Comparison of ENCODE assay signal across 8 cellular contexts in genomic region chr19:52601025-52601973, GRCh38. TPM values are rescaled to one million over a fixed set of nuclear protein-coding genes. Genes with fewer than 3 reads are reported as not detected.
DNase-seq lines count a peak whose midpoint lies in the region; ATAC-seq and TF ChIP-seq lines count a peak whose summit lies in the region.

No MANE protein-coding gene starts in this region.

- peaks cover 17% of the 10 kb centered on the region for H3K36me3 ChIP-seq in DND-41 (ENCODE audit: insufficient read depth, low read length)

- ATAC-seq in DND-41 (ENCODE audit: insufficient read depth, low read depth) (peak; percentile 93), GM21723 (IDR thresholded peaks at IDR 0.05; ENCODE audit: unreplicated experiment) (peak; percentile 96)

- peaks cover 32% of the 10 kb centered on the region for H3K4me1 ChIP-seq in DND-41 (ENCODE audit: insufficient read depth, low read length)

- no peaks in the 10 kb centered on the region for H3K27me3 Mint-ChIP-seq in neural crest cell (ENCODE audit: low read depth)
- H3K27me3 Mint-ChIP-seq in stimulated activated naive CD8-positive, alpha-beta T cell treated with anti-CD3 and anti-CD28 coated beads, Interleukin-15, Interleukin-2, amounts not matched to agents 100 ng/mL and 50 ng/mL, for 24 hours = no peaks in the 10 kb centered on the region

- peaks cover 7% of the 10 kb centered on the region for H3K9me3 Mint-ChIP-seq in neural crest cell
- H3K9me3 Mint-ChIP-seq in stimulated activated naive CD8-positive, alpha-beta T cell treated with anti-CD3 and anti-CD28 coated beads, Interleukin-15, Interleukin-2, amounts not matched to agents 100 ng/mL and 50 ng/mL, for 24 hours = peaks cover 30% of the 10 kb centered on the region

- DNase-seq in DND-41 (peak; percentile 95), KG1 (lab: John Stamatoyannopoulos, UW) (peak; percentile 86), RKO (ENCODE audit: low spot score) (peak; percentile 93), foreskin fibroblast (peak; percentile 90 to 97), neural crest cell (ENCODE audit: low read depth, low spot score) (peak; percentile 93)
- DNase-seq in activated effector memory CD4-positive, alpha-beta T cell treated with Interleukin-2 at 50 U/mL for 16 hours = peak; percentile 90

- H3K79me2 ChIP-seq in DND-41 (ENCODE audit: insufficient read depth, low read length) = peaks cover 29% of the 10 kb centered on the region

- peak overlapping the region; percentile 91 for H3K4me3 Mint-ChIP-seq in neural crest cell
- peak overlapping the region; percentile 85 for H3K4me3 Mint-ChIP-seq in stimulated activated naive CD8-positive, alpha-beta T cell treated with anti-CD3 and anti-CD28 coated beads, Interleukin-15, Interleukin-2, amounts not matched to agents 100 ng/mL and 50 ng/mL, for 24 hours

- H3K4me3 ChIP-seq in DND-41 (ENCODE audit: low read depth in 1 of 2, low read length in 2 of 2) (peak overlapping the region; percentile 25 to 59; a peak in 3 of 4 replicates), foreskin fibroblast (ENCODE audit: low read depth in 1 of 2, low read length in 2 of 2) (peak overlapping the region; percentile 51 to 77)

- no peaks in the 10 kb centered on the region for H3K27me3 ChIP-seq in DND-41 (ENCODE audit: insufficient read depth, low read length, poor library complexity)

- TF ChIP-seq CTCF in DND-41 (IDR thresholded peaks at IDR 0.05; ENCODE audit: borderline replicate concordance, extremely low read depth, low read length, poor library complexity, severe bottlenecking) (peak; percentile 50), foreskin fibroblast (IDR thresholded peaks at IDR 0.05; ENCODE audit: low read depth, low read length) (peak; percentile 11), neural crest cell (conservative IDR thresholded peaks at IDR 0.05) (peak; percentile 56)

- no peaks in the 10 kb centered on the region for H3K9me3 ChIP-seq in DND-41 (ENCODE audit: insufficient read depth, low read length, severe bottlenecking)

- H4K20me1 ChIP-seq in DND-41 (ENCODE audit: insufficient read depth, low read length) = no peaks in the 10 kb centered on the region

- peak overlapping the region; percentile 44 for H3K27ac ChIP-seq in DND-41 (ENCODE audit: low read length)

- H3K4me1 Mint-ChIP-seq in neural crest cell = peaks cover 25% of the 10 kb centered on the region
- H3K4me1 Mint-ChIP-seq in stimulated activated naive CD8-positive, alpha-beta T cell treated with anti-CD3 and anti-CD28 coated beads, Interleukin-15, Interleukin-2, amounts not matched to agents 100 ng/mL and 50 ng/mL, for 24 hours (ENCODE audit: low read depth) = peaks cover 34% of the 10 kb centered on the region

- H3K4me2 ChIP-seq in DND-41 (ENCODE audit: insufficient read depth, low read length) = peak overlapping the region; percentile 94

- H3K9ac ChIP-seq in DND-41 (ENCODE audit: low read depth, low read length) = peak overlapping the region; percentile 55

- H2AFZ ChIP-seq in DND-41 (ENCODE audit: low read depth, low read length) = peak overlapping the region; percentile 69

- peak overlapping the region; percentile 67 for H3K27ac Mint-ChIP-seq in neural crest cell (ENCODE audit: unreplicated experiment)
- peak overlapping the region; percentile 65 for H3K27ac Mint-ChIP-seq in stimulated activated naive CD8-positive, alpha-beta T cell treated with anti-CD3 and anti-CD28 coated beads, Interleukin-15, Interleukin-2, amounts not matched to agents 100 ng/mL and 50 ng/mL, for 24 hours

- H3K36me3 Mint-ChIP-seq in neural crest cell (ENCODE audit: low read depth) = peaks cover 23% of the 10 kb centered on the region
- H3K36me3 Mint-ChIP-seq in stimulated activated naive CD8-positive, alpha-beta T cell treated with anti-CD3 and anti-CD28 coated beads, Interleukin-15, Interleukin-2, amounts not matched to agents 100 ng/mL and 50 ng/mL, for 24 hours (ENCODE audit: low read depth) = peaks cover 62% of the 10 kb centered on the region

RNA-seq across cellular contexts. Expression of gene ZNF701, which starts 31.2 kb away (rescaled TPM):
- 17.3 and 18.7 TPM in 2 replicates for total RNA-seq in neural crest cell

RNA-seq across cellular contexts. Expression of gene ZNF83, which starts 36.9 kb away (rescaled TPM):
- total RNA-seq in neural crest cell = 45.6 and 46.3 TPM in 2 replicates

Comparison
In these comparisons a context has a peak if more than half of its experiments do, and no peak if none do; other contexts are left out.
1. Peak in every context shown above with its lines: DNase-seq, ATAC-seq, H3K4me3 ChIP-seq and H3K27ac ChIP-seq.